In the genomic region with DNA sequence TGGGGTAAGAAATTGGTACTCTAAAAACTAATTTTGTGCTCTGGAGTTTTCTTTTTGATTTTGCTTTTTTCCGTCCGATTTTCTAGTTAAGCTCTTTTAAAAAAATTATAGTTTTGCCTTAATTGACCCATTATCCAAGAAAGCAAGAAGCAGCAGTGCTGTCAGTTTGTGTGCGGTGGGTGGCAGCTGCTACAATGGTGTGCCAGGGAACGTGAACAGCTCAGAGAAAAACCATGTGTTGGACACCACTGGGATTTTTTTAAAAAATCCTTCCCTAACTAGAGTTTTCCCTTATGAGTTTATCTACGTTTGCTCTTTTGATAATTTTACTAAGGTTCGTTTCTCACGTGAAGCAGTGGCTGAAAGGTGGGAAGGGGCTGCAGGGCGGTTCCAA, we compare ENCODE assay signal across 10 cellular contexts. TPM values are rescaled to one million over a fixed set of nuclear protein-coding genes. Genes with fewer than 3 reads are reported as not detected.
A peak's percentile ranks its signal among the peaks of the same experiment; 100 is the strongest.
DNase-seq lines count a peak whose midpoint lies in the region; ATAC-seq and TF ChIP-seq lines count a peak whose summit lies in the region.
"Had no signal": no experiment of that assay in that cellular context is flagged by ENCODE, and none has a peak within 500 bp of the region (broad histone marks: within the 10 kb centered on the region; RNA-seq: fewer than 3 reads in every experiment).

No MANE protein-coding gene starts in this region.

- in situ Hi-C loops in brain microvascular endothelial cell (cut with HindIII; ENCODE audit: low pct_ligation_motif_present, low sequenced_read_pairs), result no loop called here

- H3K36me3 ChIP-seq in Karpas-422 (ENCODE audit: insufficient read depth, low read length) (no peaks in the 10 kb centered on the region), brain microvascular endothelial cell (replicated peaks) (no peaks in the 10 kb centered on the region)

- no peaks in the 10 kb centered on the region for H3K9me2 ChIP-seq in Karpas-422 (replicated peaks; ENCODE audit: insufficient read depth, low read length)

- H3K9ac ChIP-seq in Karpas-422 (ENCODE audit: low read length), result peak overlapping the region; percentile 56

- CTCF ChIA-PET in Calu3 (lab: Charles Lee), result interaction anchor here (0.6 kb wide), 1 partner anchor 66 kb away, joined by 3 read pairs; no protein-coding TSS in a partner anchor

- H3K27me3 Mint-ChIP-seq in Calu3 (ENCODE audit: unreplicated experiment), result no peaks in the 10 kb centered on the region

- H4K20me1 ChIP-seq in Karpas-422 (ENCODE audit: insufficient read depth, low read depth, low read length), result no peaks in the 10 kb centered on the region

- no peak for TF ChIP-seq CTCF in Calu3 (IDR thresholded peaks at IDR 0.05; ENCODE audit: unreplicated experiment)
- TF ChIP-seq CTCF in brain microvascular endothelial cell (IDR thresholded peaks at IDR 0.05; ENCODE audit: low read depth, low read length, missing control alignments), result no peak

- no TSS peak for BruUV-seq in Calu3 (replicated peaks; lab: Mats Ljungman, UMichigan)

- H3K4me3 ChIP-seq in Karpas-422 (ENCODE audit: low read length) (peak overlapping the region; percentile 60), brain microvascular endothelial cell (ENCODE audit: low read depth, low read length) (no peak overlapping the region)

- peaks cover 14% of the 10 kb centered on the region for H3K36me3 Mint-ChIP-seq in Calu3 (ENCODE audit: insufficient read depth, unreplicated experiment)

- H3K79me2 ChIP-seq in Karpas-422 (ENCODE audit: low read length), result no peaks in the 10 kb centered on the region

- H3K27me3 ChIP-seq in Karpas-422 (ENCODE audit: low read length), result no peaks in the 10 kb centered on the region
- H3K27me3 ChIP-seq in brain microvascular endothelial cell (replicated peaks), result no peaks in the 10 kb centered on the region

- no peak for ATAC-seq in GM18498 (IDR thresholded peaks at IDR 0.05; ENCODE audit: unreplicated experiment)
- ATAC-seq in GM21723 (IDR thresholded peaks at IDR 0.05; ENCODE audit: unreplicated experiment), result no peak
- ATAC-seq: activated naive CD4-positive, alpha-beta T cell treated with anti-CD3 and anti-CD28 coated beads, Interleukin-2, amount 50 U/mL, for 72 hours had no signal

- H3K27ac Mint-ChIP-seq in Calu3 (ENCODE audit: unreplicated experiment), result peak overlapping the region; percentile 66
- H3K27ac Mint-ChIP-seq: nephron had no signal

- H3K4me2 ChIP-seq in Karpas-422 (ENCODE audit: low read depth, low read length, poor library complexity, severe bottlenecking), result peak overlapping the region; percentile 87

- H3K9me3 Mint-ChIP-seq in Calu3 (ENCODE audit: low read depth, unreplicated experiment), result no peaks in the 10 kb centered on the region
- H3K9me3 Mint-ChIP-seq: activated naive CD4-positive, alpha-beta T cell treated with anti-CD3 and anti-CD28 coated beads, Interleukin-2, amount 50 U/mL, for 72 hours; nephron had no signal

- 0 out of 2 replicates have a peak overlapping the region, but pooled peaks have one; percentile 18 for H3K27ac ChIP-seq in Karpas-422 (ENCODE audit: low read length)
- peak overlapping the region; percentile 34 for H3K27ac ChIP-seq in angular gyrus (ENCODE audit: low read depth, low read length)
- H3K27ac ChIP-seq in brain microvascular endothelial cell, result no peak overlapping the region
- H3K27ac ChIP-seq: VCaP had no signal

- peaks cover 31% of the 10 kb centered on the region for H3K4me1 Mint-ChIP-seq in Calu3 (ENCODE audit: low read depth, unreplicated experiment)
- H3K4me1 Mint-ChIP-seq: nephron had no signal

- peak overlapping the region; percentile 55 for H3K4me3 Mint-ChIP-seq in Calu3 (ENCODE audit: low read depth, unreplicated experiment)
- H3K4me3 Mint-ChIP-seq: nephron had no signal

- H3K9me3 ChIP-seq in Karpas-422 (ENCODE audit: low read length), result no peaks in the 10 kb centered on the region

- intact Hi-C loops in Calu3 (cut with micrococcal nuclease; ENCODE audit: unreplicated experiment), result loop anchor here (5.0 kb wide), 1 partner anchor 107 kb away; no protein-coding TSS in a partner anchor

- H2AFZ ChIP-seq in Karpas-422 (ENCODE audit: low read length), result peak overlapping the region; percentile 94

- DNase-seq in Calu3, result no peak
- DNase-seq in Karpas-422, result no peak
- DNase-seq in occipital lobe (lab: John Stamatoyannopoulos, UW), result peak; percentile 13
- no peak for DNase-seq in brain microvascular endothelial cell

- peaks cover 29% of the 10 kb centered on the region for H3K4me1 ChIP-seq in Karpas-422 (ENCODE audit: low read length)

RNA-seq across cellular contexts. Expression of a gene that starts 8.0 kb away (rescaled TPM):
- total RNA-seq in Calu3 (2022) (15.3 and 15.8 TPM in 2 replicates), occipital lobe (9.8 TPM)
- 1.0 and 1.1 TPM in 2 replicates for total RNA-seq in Karpas-422 (2014; rRNA removed; shearing (Covaris generic); ENCODE audit: low replicate concordance)

RNA-seq across cellular contexts. Expression of a gene that starts 38.1 kb away (rescaled TPM):
- total RNA-seq in Calu3 (2022) (3.9 and 5.1 TPM in 2 replicates), occipital lobe (8.3 TPM)
- 13.6 and 18.0 TPM in 2 replicates for total RNA-seq in Karpas-422 (2014; rRNA removed; shearing (Covaris generic); ENCODE audit: low replicate concordance)
